Comparison of ENCODE assay signal across 25 cellular contexts in the genomic region with DNA sequence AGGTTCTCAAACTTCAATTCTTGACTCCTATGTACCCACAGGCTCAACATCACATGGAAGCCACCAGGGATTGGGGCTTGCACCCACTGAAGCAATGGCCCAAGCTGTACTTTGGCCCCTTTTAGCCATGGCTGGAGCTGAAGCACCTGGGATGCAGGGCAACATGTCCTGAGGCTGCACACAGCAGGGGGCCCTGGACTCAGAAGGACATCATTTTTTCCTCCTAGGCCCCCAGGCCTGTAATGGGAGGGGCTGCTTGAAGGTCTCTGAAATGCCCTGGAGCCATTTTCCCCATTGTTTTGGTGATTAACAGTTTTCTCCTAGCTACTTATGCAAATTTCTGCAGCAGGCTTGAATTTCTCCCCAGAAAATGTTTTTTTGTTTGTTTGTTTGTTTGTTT.
"Had no signal": no experiment of that assay in that cellular context is flagged by ENCODE, and none has a peak within 500 bp of the region (broad histone marks: within the 10 kb centered on the region; RNA-seq: fewer than 3 reads in every experiment).

No MANE protein-coding gene starts in this region.

- FAIRE-seq: colon, endothelial cell of umbilical vein had no signal

- ATAC-seq: activated CD4-positive, alpha-beta T cell treated with anti-CD3 and anti-CD28 coated beads for 36 hours; activated T-helper 17 cell treated with anti-CD3 and anti-CD28 coated beads, Interleukin-2, amount 50 U/mL, for 72 hours; esophagus mucosa; left ventricle myocardium superior; right cardiac atrium had no signal

- H3K27ac Mint-ChIP-seq: activated B cell treated with CpG ODN at 0.5 μM for 24 hours; activated CD4-positive, alpha-beta T cell treated with anti-CD3 and anti-CD28 coated beads for 36 hours; activated naive CD8-positive, alpha-beta T cell; activated T-cell treated with anti-CD3 and anti-CD28 coated beads, Interleukin-2, amount 50 U/mL, for 24 hours; activated T-helper 17 cell treated with anti-CD3 and anti-CD28 coated beads, Interleukin-2, amount 50 U/mL, for 72 hours; nephron; stimulated activated naive CD8-positive, alpha-beta T cell treated with anti-CD3 and anti-CD28 coated beads, Interleukin-15, Interleukin-2, amounts not matched to agents 100 ng/mL and 50 ng/mL, for 24 hours had no signal

- H3K36me3 Mint-ChIP-seq: activated naive CD8-positive, alpha-beta T cell had no signal

- H3K4me1 Mint-ChIP-seq: activated B cell treated with CpG ODN at 0.5 μM for 24 hours; activated CD4-positive, alpha-beta T cell treated with anti-CD3 and anti-CD28 coated beads for 36 hours; activated T-helper 17 cell treated with anti-CD3 and anti-CD28 coated beads, Interleukin-2, amount 50 U/mL, for 72 hours; nephron had no signal

- H3K4me3 ChIP-seq: adrenal gland, ascending aorta, tibial nerve had no signal

- H3K4me3 Mint-ChIP-seq: activated B cell treated with CpG ODN at 0.5 μM for 24 hours; activated CD4-positive, alpha-beta T cell treated with anti-CD3 and anti-CD28 coated beads for 36 hours; activated naive CD8-positive, alpha-beta T cell; activated T-cell treated with anti-CD3 and anti-CD28 coated beads, Interleukin-2, amount 50 U/mL, for 24 hours; activated T-helper 17 cell treated with anti-CD3 and anti-CD28 coated beads, Interleukin-2, amount 50 U/mL, for 72 hours; nephron; stimulated activated naive CD8-positive, alpha-beta T cell treated with anti-CD3 and anti-CD28 coated beads, Interleukin-15, Interleukin-2, amounts not matched to agents 100 ng/mL and 50 ng/mL, for 24 hours had no signal

- H3K27me3 Mint-ChIP-seq: activated B cell treated with CpG ODN at 0.5 μM for 24 hours; activated CD4-positive, alpha-beta T cell treated with anti-CD3 and anti-CD28 coated beads for 36 hours; activated naive CD8-positive, alpha-beta T cell; activated T-cell treated with anti-CD3 and anti-CD28 coated beads, Interleukin-2, amount 50 U/mL, for 24 hours; activated T-helper 17 cell treated with anti-CD3 and anti-CD28 coated beads, Interleukin-2, amount 50 U/mL, for 72 hours; stimulated activated naive CD8-positive, alpha-beta T cell treated with anti-CD3 and anti-CD28 coated beads, Interleukin-15, Interleukin-2, amounts not matched to agents 100 ng/mL and 50 ng/mL, for 24 hours had no signal

- DNase-seq: activated B cell treated with CpG ODN at 0.5 μM for 24 hours; activated CD4-positive, alpha-beta T cell treated with anti-CD3 and anti-CD28 coated beads for 36 hours; activated CD4-positive, alpha-beta T cell treated with anti-CD3 and anti-CD28 coated beads, Interleukin-2, amount 50 U/mL, for 4 hours; activated CD8-positive, alpha-beta memory T cell treated with anti-CD3 and anti-CD28 coated beads for 24 hours; activated CD8-positive, alpha-beta memory T cell treated with anti-CD3 and anti-CD28 coated beads, Interleukin-2, amount 50 U/mL, for 4 hours; activated T-cell treated with anti-CD3 and anti-CD28 coated beads, Interleukin-2, amount 50 U/mL, for 24 hours; adrenal gland; brain microvascular endothelial cell; central memory CD4-positive, alpha-beta T cell; effector memory CD4-positive, alpha-beta T cell; foreskin melanocyte; left ventricle myocardium superior; nucleus accumbens; right cardiac atrium; stimulated activated CD4-positive, alpha-beta T cell treated with anti-CD3 and anti-CD28 coated beads, Interleukin-12 subunit alpha, Interleukin-12 subunit beta, amount 100 ng/mL, for 4 hours; stimulated activated CD4-positive, alpha-beta T cell treated with anti-CD3 and anti-CD28 coated beads, Interleukin-4, amount 100 ng/mL, for 4 hours had no signal
